8 cellular contexts compared by ENCODE assay signal in the genomic region with DNA sequence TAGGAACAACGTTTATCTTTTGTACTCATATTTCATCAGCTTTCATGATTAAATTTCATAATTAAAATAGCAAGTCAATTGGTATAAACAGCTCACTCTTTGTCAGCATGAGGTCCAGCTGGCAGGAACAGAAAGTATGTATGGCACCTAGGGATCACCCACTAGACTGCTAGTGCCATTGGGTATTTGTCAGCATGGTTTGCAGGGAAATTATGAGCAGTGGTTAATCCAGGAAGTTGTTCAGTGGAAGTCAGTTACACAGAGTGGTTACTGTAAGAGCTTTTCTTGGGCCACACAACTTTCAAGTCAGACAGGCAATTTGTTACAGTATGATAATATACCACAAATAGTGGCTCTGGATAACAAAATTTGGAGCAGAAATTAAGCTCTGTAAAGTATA.
DNase-seq lines count a peak whose midpoint lies in the region; ATAC-seq and TF ChIP-seq lines count a peak whose summit lies in the region.

No MANE protein-coding gene starts in this region.

- ATAC-seq in foreskin keratinocyte (peak; percentile 86), GM21526 (IDR thresholded peaks at IDR 0.05; ENCODE audit: low FRiP score, unreplicated experiment) (no peak)

- H3K27me3 ChIP-seq in foreskin keratinocyte (no peaks in the 10 kb centered on the region), uterus (no peaks in the 10 kb centered on the region)

- TF ChIP-seq POLR2A in uterus (IDR thresholded peaks at IDR 0.05), result no peak

- intact Hi-C loops in uterus (cut with DNase I; ENCODE audit: low total_unique reads), result no loop called here

- DNase-seq in AG10803 (ENCODE audit: low read depth), result peak; percentile 87
- peak; percentile 86 for DNase-seq in HCEC 1CT
- peak; percentile 1 for DNase-seq in SKM-1 treated with dmso at 0.1 percent for 144 hours (lab: John Stamatoyannopoulos, UW; ENCODE audit: unreplicated experiment)
- DNase-seq in foreskin keratinocyte, result peak; percentile 19 to 75
- DNase-seq in ureter (ENCODE audit: low spot score), result no peak
- no peak for DNase-seq in middle frontal gyrus (ENCODE audit: extremely low spot score, low spot score)
- no peak for DNase-seq in uterus

- H3K9me3 ChIP-seq in uterus, result no peaks in the 10 kb centered on the region

- H3K4me1 ChIP-seq in foreskin keratinocyte, result peaks cover 4% of the 10 kb centered on the region
- peaks cover 0 to 8% of the 10 kb centered on the region in 2 donors for H3K4me1 ChIP-seq in uterus

- H3K27ac ChIP-seq in foreskin keratinocyte (no peak overlapping the region), uterus (no peak overlapping the region)

- TF ChIP-seq CTCF in AG10803 (conservative IDR thresholded peaks at IDR 0.05; ENCODE audit: low read length), result no peak
- TF ChIP-seq CTCF in foreskin keratinocyte (conservative IDR thresholded peaks at IDR 0.05), result no peak
- TF ChIP-seq CTCF in uterus (IDR thresholded peaks at IDR 0.05), result no peak

- H3K36me3 ChIP-seq in uterus, result no peaks in the 10 kb centered on the region

- H3K4me3 ChIP-seq in AG10803 (ENCODE audit: low read length), result no peak overlapping the region
- no peak overlapping the region for H3K4me3 ChIP-seq in uterus

Comparison
In these comparisons a context has a peak if more than half of its experiments do, and no peak if none do; other contexts are left out.
1. DNase-seq: peak in AG10803 (single experiment), HCEC 1CT (single experiment), SKM-1 treated with dmso at 0.1 percent for 144 hours (single experiment) and foreskin keratinocyte (2 of 2); none in ureter (single experiment), middle frontal gyrus (single experiment) and uterus (0 of 2).